ENCODE assay signal across 1 cellular context in genomic region chr11:47715082-47715669, GRCh38.
TF ChIP-seq lines count a peak whose summit lies in the region.

Gene AGBL2 (minus strand): TSS chr11:47715369. CDS start chr11:47714650, 719 bp downstream.

TF ChIP-seq in HepG2, 621 proteins besides CTCF, POLR2A, EP300 and RAD21 (continued from another document):
- TF ChIP-seq ERF (CRISPR knock-in tag; IDR thresholded peaks at IDR 0.05) = peak; percentile 84
- no peak for TF ChIP-seq ZNF143 (CRISPR knock-in tag; IDR thresholded peaks at IDR 0.05)
- peak; percentile 87 for TF ChIP-seq ZFX (CRISPR knock-in tag; IDR thresholded peaks at IDR 0.05; ENCODE audit: low read depth)
- 0 out of 2 replicates have a peak, but pooled peaks have one; percentile 44 for TF ChIP-seq ZNF749 (CRISPR knock-in tag; IDR thresholded peaks at IDR 0.05; ENCODE audit: borderline replicate concordance)
- no peak for TF ChIP-seq ZNF484 (CRISPR knock-in tag; IDR thresholded peaks at IDR 0.05; ENCODE audit: borderline replicate concordance, low read depth)
- peak; percentile 83; the same call in 1 of the 2 replicates for TF ChIP-seq ZFP36L1 (CRISPR knock-in tag; IDR thresholded peaks at IDR 0.05)
- peak; percentile 62; the same call in 1 of the 2 replicates for TF ChIP-seq ZNF205 (CRISPR knock-in tag; IDR thresholded peaks at IDR 0.05)
- no peak for TF ChIP-seq MAZ (IDR thresholded peaks at IDR 0.05; ENCODE audit: borderline replicate concordance, low read depth, low read length)
- peak; percentile 69; the same call in 1 of the 2 replicates for TF ChIP-seq MAZ (CRISPR knock-in tag; IDR thresholded peaks at IDR 0.05; ENCODE audit: low read depth)
- TF ChIP-seq ZSCAN30 (CRISPR knock-in tag; IDR thresholded peaks at IDR 0.05) = 0 out of 2 replicates have a peak, but pooled peaks have one; percentile 61
- TF ChIP-seq ZNF615 (CRISPR knock-in tag; IDR thresholded peaks at IDR 0.05; ENCODE audit: borderline replicate concordance) = 0 out of 2 replicates have a peak, but pooled peaks have one; percentile 56
- TF ChIP-seq REL (CRISPR knock-in tag; conservative IDR thresholded peaks at IDR 0.05) = no peak
- TF ChIP-seq LRRFIP1 (CRISPR knock-in tag; conservative IDR thresholded peaks at IDR 0.05) = no peak
- TF ChIP-seq ETS1 (CRISPR knock-in tag; IDR thresholded peaks at IDR 0.05) = no peak
- 0 out of 2 replicates have a peak, but pooled peaks have one; percentile 35 for TF ChIP-seq TIGD3 (CRISPR knock-in tag; IDR thresholded peaks at IDR 0.05; ENCODE audit: borderline replicate concordance)
- TF ChIP-seq KDM5A (IDR thresholded peaks at IDR 0.05; ENCODE audit: borderline replicate concordance, low read length) = no peak
- TF ChIP-seq CENPT (CRISPR knock-in tag; IDR thresholded peaks at IDR 0.05; ENCODE audit: low read depth) = no peak
- no peak for TF ChIP-seq RORA (CRISPR knock-in tag; IDR thresholded peaks at IDR 0.05)
- no peak for TF ChIP-seq ZBTB2 (CRISPR knock-in tag; IDR thresholded peaks at IDR 0.05; ENCODE audit: low read depth)
- TF ChIP-seq ARHGAP35 (CRISPR knock-in tag; IDR thresholded peaks at IDR 0.05; ENCODE audit: borderline replicate concordance) = peak; percentile 83; the same call in 1 of the 2 replicates
- no peak for TF ChIP-seq ZNF235 (CRISPR knock-in tag; IDR thresholded peaks at IDR 0.05; ENCODE audit: borderline replicate concordance)
- TF ChIP-seq DRAP1 (CRISPR knock-in tag; IDR thresholded peaks at IDR 0.05) = peak; percentile 64
- no peak for TF ChIP-seq CEBPB (IDR thresholded peaks at IDR 0.05; ENCODE audit: borderline replicate concordance, low read depth, low read length)
- TF ChIP-seq KLF9 (CRISPR knock-in tag; IDR thresholded peaks at IDR 0.05; ENCODE audit: low read depth) = no peak
- TF ChIP-seq SRSF1 (optimal IDR thresholded peaks at IDR 0.05; ENCODE audit: low read depth, low read length) = peak; percentile 46
- TF ChIP-seq ZZZ3 (CRISPR knock-in tag; IDR thresholded peaks at IDR 0.05; ENCODE audit: borderline replicate concordance) = no peak
- peak; percentile 77; the same call in 1 of the 2 replicates for TF ChIP-seq ZNF839 (CRISPR knock-in tag; IDR thresholded peaks at IDR 0.05; ENCODE audit: borderline replicate concordance)
- TF ChIP-seq THAP11 (CRISPR knock-in tag; IDR thresholded peaks at IDR 0.05) = peak; percentile 56
- TF ChIP-seq ZNF710 (CRISPR knock-in tag; IDR thresholded peaks at IDR 0.05; ENCODE audit: borderline replicate concordance) = peak; percentile 48; the same call in 1 of the 2 replicates
- TF ChIP-seq ZNF788 (CRISPR knock-in tag; IDR thresholded peaks at IDR 0.05; ENCODE audit: borderline replicate concordance) = peak; percentile 76; the same call in 1 of the 2 replicates
- no peak; the same call in 1 of the 2 replicates for TF ChIP-seq ZNF609 (CRISPR knock-in tag; IDR thresholded peaks at IDR 0.05; ENCODE audit: borderline replicate concordance)
- 0 out of 2 replicates have a peak, but pooled peaks have one; percentile 23 for TF ChIP-seq ZNF574 (CRISPR knock-in tag; IDR thresholded peaks at IDR 0.05)
- TF ChIP-seq ZNF446 (CRISPR knock-in tag; IDR thresholded peaks at IDR 0.05) = peak; percentile 46; the same call in 1 of the 2 replicates
- TF ChIP-seq HDAC1 (CRISPR knock-in tag; IDR thresholded peaks at IDR 0.05) = peak; percentile 79
- TF ChIP-seq NFE2L2 (IDR thresholded peaks at IDR 0.05; ENCODE audit: low read length) = no peak
- peak; percentile 80; the same call in 1 of the 2 replicates for TF ChIP-seq MEF2D (CRISPR knock-in tag; IDR thresholded peaks at IDR 0.05)
- TF ChIP-seq IKZF4 (CRISPR knock-in tag; IDR thresholded peaks at IDR 0.05; ENCODE audit: borderline replicate concordance, low read depth, not compliant biosample characterization) = peak; percentile 50
- TF ChIP-seq MEIS1 (CRISPR knock-in tag; IDR thresholded peaks at IDR 0.05; ENCODE audit: borderline replicate concordance) = peak; percentile 81
- peak; percentile 59 for TF ChIP-seq GATAD1 (CRISPR knock-in tag; IDR thresholded peaks at IDR 0.05)
- 0 out of 2 replicates have a peak, but pooled peaks have one; percentile 43 for TF ChIP-seq MIER2 (CRISPR knock-in tag; IDR thresholded peaks at IDR 0.05)
- no peak for TF ChIP-seq HNRNPH1 (optimal IDR thresholded peaks at IDR 0.05; ENCODE audit: low read depth, low read length)
- TF ChIP-seq NKX3-1 (CRISPR knock-in tag; IDR thresholded peaks at IDR 0.05) = no peak
- TF ChIP-seq KAT7 (CRISPR knock-in tag; IDR thresholded peaks at IDR 0.05; ENCODE audit: borderline replicate concordance) = peak; percentile 74; the same call in 1 of the 2 replicates
- TF ChIP-seq ZNF225 (CRISPR knock-in tag; IDR thresholded peaks at IDR 0.05) = peak; percentile 84; the same call in 1 of the 2 replicates
- no peak for TF ChIP-seq NR1H2 (CRISPR knock-in tag; IDR thresholded peaks at IDR 0.05; ENCODE audit: borderline replicate concordance, low read depth)
- TF ChIP-seq ZNF570 (CRISPR knock-in tag; IDR thresholded peaks at IDR 0.05; ENCODE audit: borderline replicate concordance) = no peak
